Comparison of ENCODE assay signal across 1 cellular context in the genomic region with DNA sequence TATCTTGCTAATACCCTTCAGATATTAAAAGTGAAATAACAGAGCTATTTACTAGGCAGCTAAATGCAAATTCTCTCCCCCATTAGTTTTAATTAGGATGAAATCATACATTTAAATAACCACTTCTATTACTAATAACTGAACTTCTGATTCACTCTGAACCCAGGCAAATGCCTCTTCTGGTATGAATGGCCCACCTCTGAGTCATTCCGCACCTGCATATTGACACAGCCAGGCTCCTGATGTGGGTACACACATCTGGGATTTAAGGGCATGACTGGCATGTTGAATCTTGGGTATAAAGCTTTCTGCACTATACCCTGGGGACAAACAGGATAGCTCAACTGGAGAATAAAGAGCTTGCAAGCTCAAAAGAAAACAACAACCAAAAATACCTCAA.
TF ChIP-seq lines count a peak whose summit lies in the region.

No MANE protein-coding gene starts in this region.

TF ChIP-seq in GM23338, 12 proteins besides CTCF, POLR2A, EP300 and RAD21 (continued from another document):
- TF ChIP-seq, protein P1, sequence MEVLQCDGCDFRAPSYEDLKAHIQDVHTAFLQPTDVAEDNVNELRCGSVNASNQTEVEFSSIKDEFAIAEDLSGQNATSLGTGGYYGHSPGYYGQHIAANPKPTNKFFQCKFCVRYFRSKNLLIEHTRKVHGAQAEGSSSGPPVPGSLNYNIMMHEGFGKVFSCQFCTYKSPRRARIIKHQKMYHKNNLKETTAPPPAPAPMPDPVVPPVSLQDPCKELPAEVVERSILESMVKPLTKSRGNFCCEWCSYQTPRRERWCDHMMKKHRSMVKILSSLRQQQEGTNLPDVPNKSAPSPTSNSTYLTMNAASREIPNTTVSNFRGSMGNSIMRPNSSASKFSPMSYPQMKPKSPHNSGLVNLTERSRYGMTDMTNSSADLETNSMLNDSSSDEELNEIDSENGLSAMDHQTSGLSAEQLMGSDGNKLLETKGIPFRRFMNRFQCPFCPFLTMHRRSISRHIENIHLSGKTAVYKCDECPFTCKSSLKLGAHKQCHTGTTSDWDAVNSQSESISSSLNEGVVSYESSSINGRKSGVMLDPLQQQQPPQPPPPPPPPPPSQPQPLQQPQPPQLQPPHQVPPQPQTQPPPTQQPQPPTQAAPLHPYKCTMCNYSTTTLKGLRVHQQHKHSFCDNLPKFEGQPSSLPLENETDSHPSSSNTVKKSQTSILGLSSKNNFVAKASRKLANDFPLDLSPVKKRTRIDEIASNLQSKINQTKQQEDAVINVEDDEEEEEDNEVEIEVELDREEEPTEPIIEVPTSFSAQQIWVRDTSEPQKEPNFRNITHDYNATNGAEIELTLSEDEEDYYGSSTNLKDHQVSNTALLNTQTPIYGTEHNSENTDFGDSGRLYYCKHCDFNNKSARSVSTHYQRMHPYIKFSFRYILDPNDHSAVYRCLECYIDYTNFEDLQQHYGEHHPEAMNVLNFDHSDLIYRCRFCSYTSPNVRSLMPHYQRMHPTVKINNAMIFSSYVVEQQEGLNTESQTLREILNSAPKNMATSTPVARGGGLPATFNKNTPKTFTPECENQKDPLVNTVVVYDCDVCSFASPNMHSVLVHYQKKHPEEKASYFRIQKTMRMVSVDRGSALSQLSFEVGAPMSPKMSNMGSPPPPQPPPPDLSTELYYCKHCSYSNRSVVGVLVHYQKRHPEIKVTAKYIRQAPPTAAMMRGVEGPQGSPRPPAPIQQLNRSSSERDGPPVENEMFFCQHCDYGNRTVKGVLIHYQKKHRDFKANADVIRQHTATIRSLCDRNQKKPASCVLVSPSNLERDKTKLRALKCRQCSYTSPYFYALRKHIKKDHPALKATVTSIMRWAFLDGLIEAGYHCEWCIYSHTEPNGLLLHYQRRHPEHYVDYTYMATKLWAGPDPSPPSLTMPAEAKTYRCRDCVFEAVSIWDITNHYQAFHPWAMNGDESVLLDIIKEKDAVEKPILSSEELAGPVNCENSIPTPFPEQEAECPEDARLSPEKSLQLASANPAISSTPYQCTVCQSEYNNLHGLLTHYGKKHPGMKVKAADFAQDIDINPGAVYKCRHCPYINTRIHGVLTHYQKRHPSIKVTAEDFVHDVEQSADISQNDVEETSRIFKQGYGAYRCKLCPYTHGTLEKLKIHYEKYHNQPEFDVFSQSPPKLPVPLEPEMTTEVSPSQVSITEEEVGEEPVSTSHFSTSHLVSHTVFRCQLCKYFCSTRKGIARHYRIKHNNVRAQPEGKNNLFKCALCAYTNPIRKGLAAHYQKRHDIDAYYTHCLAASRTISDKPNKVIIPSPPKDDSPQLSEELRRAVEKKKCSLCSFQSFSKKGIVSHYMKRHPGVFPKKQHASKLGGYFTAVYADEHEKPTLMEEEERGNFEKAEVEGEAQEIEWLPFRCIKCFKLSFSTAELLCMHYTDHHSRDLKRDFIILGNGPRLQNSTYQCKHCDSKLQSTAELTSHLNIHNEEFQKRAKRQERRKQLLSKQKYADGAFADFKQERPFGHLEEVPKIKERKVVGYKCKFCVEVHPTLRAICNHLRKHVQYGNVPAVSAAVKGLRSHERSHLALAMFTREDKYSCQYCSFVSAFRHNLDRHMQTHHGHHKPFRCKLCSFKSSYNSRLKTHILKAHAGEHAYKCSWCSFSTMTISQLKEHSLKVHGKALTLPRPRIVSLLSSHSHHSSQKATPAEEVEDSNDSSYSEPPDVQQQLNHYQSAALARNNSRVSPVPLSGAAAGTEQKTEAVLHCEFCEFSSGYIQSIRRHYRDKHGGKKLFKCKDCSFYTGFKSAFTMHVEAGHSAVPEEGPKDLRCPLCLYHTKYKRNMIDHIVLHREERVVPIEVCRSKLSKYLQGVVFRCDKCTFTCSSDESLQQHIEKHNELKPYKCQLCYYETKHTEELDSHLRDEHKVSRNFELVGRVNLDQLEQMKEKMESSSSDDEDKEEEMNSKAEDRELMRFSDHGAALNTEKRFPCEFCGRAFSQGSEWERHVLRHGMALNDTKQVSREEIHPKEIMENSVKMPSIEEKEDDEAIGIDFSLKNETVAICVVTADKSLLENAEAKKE (CRISPR knock-in tag; IDR thresholded peaks at IDR 0.05), result no peak
- no peak for TF ChIP-seq STAT1 (IDR thresholded peaks at IDR 0.05; ENCODE audit: unreplicated experiment)
- TF ChIP-seq, protein P2, sequence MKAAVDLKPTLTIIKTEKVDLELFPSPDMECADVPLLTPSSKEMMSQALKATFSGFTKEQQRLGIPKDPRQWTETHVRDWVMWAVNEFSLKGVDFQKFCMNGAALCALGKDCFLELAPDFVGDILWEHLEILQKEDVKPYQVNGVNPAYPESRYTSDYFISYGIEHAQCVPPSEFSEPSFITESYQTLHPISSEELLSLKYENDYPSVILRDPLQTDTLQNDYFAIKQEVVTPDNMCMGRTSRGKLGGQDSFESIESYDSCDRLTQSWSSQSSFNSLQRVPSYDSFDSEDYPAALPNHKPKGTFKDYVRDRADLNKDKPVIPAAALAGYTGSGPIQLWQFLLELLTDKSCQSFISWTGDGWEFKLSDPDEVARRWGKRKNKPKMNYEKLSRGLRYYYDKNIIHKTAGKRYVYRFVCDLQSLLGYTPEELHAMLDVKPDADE (IDR thresholded peaks at IDR 0.05), result no peak
